ENCODE assay signal across 8 cellular contexts in genomic region chr7:155205368-155206285, GRCh38.
DNase-seq lines count a peak whose midpoint lies in the region; ATAC-seq and TF ChIP-seq lines count a peak whose summit lies in the region.

No MANE protein-coding gene starts in this region.

- H3K4me3 ChIP-seq in endodermal cell (ENCODE audit: low read length), result no peak overlapping the region
- peak overlapping the region; percentile 4 to 34 for H3K4me3 ChIP-seq in muscle layer of colon (ENCODE audit: low read depth in 1 of 2, low read length in 2 of 2)

- no peak overlapping the region for H3K27ac Mint-ChIP-seq in endodermal cell

- no peak overlapping the region for H3K9ac ChIP-seq in endodermal cell (ENCODE audit: extremely low read depth, low read length, poor library complexity, severe bottlenecking)
- H3K9ac ChIP-seq in muscle layer of colon (ENCODE audit: low read length), result peak overlapping the region; percentile 25

- WGBS in endodermal cell (ENCODE audit: insufficient coverage in 1 of 2, insufficient read length in 1 of 2), 2 experiments, result 83 to 85% methylated on average over 30 to 32 of the region's 32 CpGs

- H3K4me1 Mint-ChIP-seq in endodermal cell, result no peaks in the 10 kb centered on the region

- peaks cover 2% of the 10 kb centered on the region for H3K27me3 Mint-ChIP-seq in endodermal cell (ENCODE audit: insufficient read depth)

- H3K36me3 ChIP-seq in endodermal cell (ENCODE audit: control insufficient read depth, insufficient read depth, low read length), result no peaks in the 10 kb centered on the region
- H3K36me3 ChIP-seq in muscle layer of colon (ENCODE audit: insufficient read depth, low read length), result no peaks in the 10 kb centered on the region

- peak; percentile 80 for ATAC-seq in GM18499 (IDR thresholded peaks at IDR 0.05; ENCODE audit: insufficient read depth, unreplicated experiment)
- ATAC-seq in HG02642 (IDR thresholded peaks at IDR 0.05; ENCODE audit: poor library complexity, unreplicated experiment), result peak; percentile 87

- DNase-seq in NCI-H226 (peak; percentile 71), endodermal cell (peak; percentile 72), NCI-H2196 (lab: John Stamatoyannopoulos, UW; ENCODE audit: unreplicated experiment) (no peak)
- DNase-seq in activated CD8-positive, alpha-beta memory T cell treated with anti-CD3 and anti-CD28 coated beads for 1 hour (ENCODE audit: extremely low read depth in 1 of 2, low read depth in 1 of 2), result peak; percentile 52 to 74
- DNase-seq in stimulated activated CD8-positive, alpha-beta memory T cell treated with anti-CD3 and anti-CD28 coated beads, Interleukin-7, amount 100 ng/mL, for 24 hours (ENCODE audit: low read depth), result peak; percentile 81

- no peak overlapping the region for H3K4me3 Mint-ChIP-seq in endodermal cell

- H3K9me3 ChIP-seq in endodermal cell (ENCODE audit: control insufficient read depth, low read length) (no peaks in the 10 kb centered on the region), muscle layer of colon (ENCODE audit: low read length) (no peaks in the 10 kb centered on the region)

- H3K4me1 ChIP-seq in endodermal cell (ENCODE audit: control insufficient read depth, insufficient read depth, low read length) (no peaks in the 10 kb centered on the region), muscle layer of colon (ENCODE audit: insufficient read depth, low read length) (peaks cover 8% of the 10 kb centered on the region)

- H3K9me3 Mint-ChIP-seq in endodermal cell, result peaks cover 6% of the 10 kb centered on the region

- H3K27me3 ChIP-seq in endodermal cell (ENCODE audit: control insufficient read depth, insufficient read depth, low read length, poor library complexity, severe bottlenecking), result no peaks in the 10 kb centered on the region
- peaks cover 0 to 4% of the 10 kb centered on the region in 2 donors for H3K27me3 ChIP-seq in muscle layer of colon (ENCODE audit: control insufficient read depth in 1 of 2, insufficient read depth in 2 of 2, low read length in 2 of 2)

- no peak for TF ChIP-seq CTCF in endodermal cell (conservative IDR thresholded peaks at IDR 0.05)

- no peaks in the 10 kb centered on the region for H3K36me3 Mint-ChIP-seq in endodermal cell (ENCODE audit: low read depth)

- H3K27ac ChIP-seq in endodermal cell (ENCODE audit: low read depth, low read length), result no peak overlapping the region
- no peak overlapping the region for H3K27ac ChIP-seq in muscle layer of colon (ENCODE audit: low read depth, low read length)
